1 cellular context compared by ENCODE assay signal in the genomic region with DNA sequence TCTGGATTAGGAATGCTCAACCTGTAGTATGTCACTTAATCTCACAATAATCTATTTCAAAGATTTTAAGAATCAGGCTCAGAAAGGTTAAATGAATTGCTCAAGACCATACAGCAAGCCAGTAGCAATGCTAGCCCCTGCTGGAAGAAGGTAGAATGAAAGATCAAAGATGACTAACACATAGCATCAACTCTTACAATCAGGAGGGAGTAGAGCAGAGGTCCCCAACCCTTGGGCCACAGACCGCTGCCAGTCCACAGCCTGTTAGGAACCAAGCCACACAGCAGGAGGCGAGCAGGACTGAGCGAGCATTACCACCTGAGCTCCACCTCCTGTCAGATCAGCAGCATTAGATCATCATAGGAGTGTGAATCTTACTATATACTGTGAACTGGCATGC.
TF ChIP-seq lines count a peak whose summit lies in the region.

No MANE protein-coding gene starts in this region.

TF ChIP-seq in HepG2, 621 proteins besides CTCF, POLR2A, EP300 and RAD21 (continued from another document):
- TF ChIP-seq, protein P1, sequence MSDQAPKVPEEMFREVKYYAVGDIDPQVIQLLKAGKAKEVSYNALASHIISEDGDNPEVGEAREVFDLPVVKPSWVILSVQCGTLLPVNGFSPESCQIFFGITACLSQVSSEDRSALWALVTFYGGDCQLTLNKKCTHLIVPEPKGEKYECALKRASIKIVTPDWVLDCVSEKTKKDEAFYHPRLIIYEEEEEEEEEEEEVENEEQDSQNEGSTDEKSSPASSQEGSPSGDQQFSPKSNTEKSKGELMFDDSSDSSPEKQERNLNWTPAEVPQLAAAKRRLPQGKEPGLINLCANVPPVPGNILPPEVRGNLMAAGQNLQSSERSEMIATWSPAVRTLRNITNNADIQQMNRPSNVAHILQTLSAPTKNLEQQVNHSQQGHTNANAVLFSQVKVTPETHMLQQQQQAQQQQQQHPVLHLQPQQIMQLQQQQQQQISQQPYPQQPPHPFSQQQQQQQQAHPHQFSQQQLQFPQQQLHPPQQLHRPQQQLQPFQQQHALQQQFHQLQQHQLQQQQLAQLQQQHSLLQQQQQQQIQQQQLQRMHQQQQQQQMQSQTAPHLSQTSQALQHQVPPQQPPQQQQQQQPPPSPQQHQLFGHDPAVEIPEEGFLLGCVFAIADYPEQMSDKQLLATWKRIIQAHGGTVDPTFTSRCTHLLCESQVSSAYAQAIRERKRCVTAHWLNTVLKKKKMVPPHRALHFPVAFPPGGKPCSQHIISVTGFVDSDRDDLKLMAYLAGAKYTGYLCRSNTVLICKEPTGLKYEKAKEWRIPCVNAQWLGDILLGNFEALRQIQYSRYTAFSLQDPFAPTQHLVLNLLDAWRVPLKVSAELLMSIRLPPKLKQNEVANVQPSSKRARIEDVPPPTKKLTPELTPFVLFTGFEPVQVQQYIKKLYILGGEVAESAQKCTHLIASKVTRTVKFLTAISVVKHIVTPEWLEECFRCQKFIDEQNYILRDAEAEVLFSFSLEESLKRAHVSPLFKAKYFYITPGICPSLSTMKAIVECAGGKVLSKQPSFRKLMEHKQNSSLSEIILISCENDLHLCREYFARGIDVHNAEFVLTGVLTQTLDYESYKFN (CRISPR knock-in tag; conservative IDR thresholded peaks at IDR 0.05): no peak
- TF ChIP-seq, protein P2, sequence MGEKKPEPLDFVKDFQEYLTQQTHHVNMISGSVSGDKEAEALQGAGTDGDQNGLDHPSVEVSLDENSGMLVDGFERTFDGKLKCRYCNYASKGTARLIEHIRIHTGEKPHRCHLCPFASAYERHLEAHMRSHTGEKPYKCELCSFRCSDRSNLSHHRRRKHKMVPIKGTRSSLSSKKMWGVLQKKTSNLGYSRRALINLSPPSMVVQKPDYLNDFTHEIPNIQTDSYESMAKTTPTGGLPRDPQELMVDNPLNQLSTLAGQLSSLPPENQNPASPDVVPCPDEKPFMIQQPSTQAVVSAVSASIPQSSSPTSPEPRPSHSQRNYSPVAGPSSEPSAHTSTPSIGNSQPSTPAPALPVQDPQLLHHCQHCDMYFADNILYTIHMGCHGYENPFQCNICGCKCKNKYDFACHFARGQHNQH (CRISPR knock-in tag; IDR thresholded peaks at IDR 0.05): no peak
- TF ChIP-seq SP2 (CRISPR knock-in tag; IDR thresholded peaks at IDR 0.05) (no peak), ZNF75D (CRISPR knock-in tag; IDR thresholded peaks at IDR 0.05; ENCODE audit: borderline replicate concordance) (no peak), GATAD2A (CRISPR knock-in tag; IDR thresholded peaks at IDR 0.05) (peak; percentile 50; the same call in 1 of the 2 replicates), JUND (CRISPR knock-in tag; IDR thresholded peaks at IDR 0.05) (no peak), YY1 (IDR thresholded peaks at IDR 0.05; ENCODE audit: insufficient read depth, insufficient replicate concordance, low read depth, low read length) (no peak), SOX13 (IDR thresholded peaks at IDR 0.05) (no peak), SOX13 (CRISPR knock-in tag; conservative IDR thresholded peaks at IDR 0.05 in 1 of 2, IDR thresholded peaks at IDR 0.05 in 1 of 2) (peak in 1 of 2 experiments; percentile 30; a peak in 1 of 4 replicates), ZSCAN20 (CRISPR knock-in tag; IDR thresholded peaks at IDR 0.05; ENCODE audit: borderline replicate concordance) (no peak), ZC3H13 (CRISPR knock-in tag; IDR thresholded peaks at IDR 0.05) (no peak), ZNF460 (CRISPR knock-in tag; IDR thresholded peaks at IDR 0.05; ENCODE audit: borderline replicate concordance) (no peak), PAWR (CRISPR knock-in tag; IDR thresholded peaks at IDR 0.05; ENCODE audit: borderline replicate concordance) (no peak), ESRRA (CRISPR knock-in tag; IDR thresholded peaks at IDR 0.05; ENCODE audit: low read depth) (no peak), ETV5 (CRISPR knock-in tag; IDR thresholded peaks at IDR 0.05; ENCODE audit: borderline replicate concordance) (0 out of 2 replicates have a peak, but pooled peaks have one; percentile 10), ZNF83 (CRISPR knock-in tag; IDR thresholded peaks at IDR 0.05; ENCODE audit: borderline replicate concordance) (no peak), SOX6 (IDR thresholded peaks at IDR 0.05) (no peak), SOX6 (CRISPR knock-in tag; IDR thresholded peaks at IDR 0.05) (0 out of 2 replicates have a peak, but pooled peaks have one; percentile 18), PHF21A (CRISPR knock-in tag; IDR thresholded peaks at IDR 0.05) (no peak), ZBTB1 (CRISPR knock-in tag; IDR thresholded peaks at IDR 0.05; ENCODE audit: borderline replicate concordance) (no peak), ZNF652 (CRISPR knock-in tag; IDR thresholded peaks at IDR 0.05; ENCODE audit: borderline replicate concordance, low read depth) (peak; percentile 78), NFE2 (CRISPR knock-in tag; IDR thresholded peaks at IDR 0.05) (no peak), ZC3H4 (CRISPR knock-in tag; IDR thresholded peaks at IDR 0.05; ENCODE audit: borderline replicate concordance) (no peak), POGZ (CRISPR knock-in tag; IDR thresholded peaks at IDR 0.05) (peak; percentile 43; the same call in 1 of the 2 replicates), CEBPB (IDR thresholded peaks at IDR 0.05; ENCODE audit: borderline replicate concordance, low read depth, low read length) (peak; percentile 64; the same call in 1 of the 2 replicates), SMC3 (IDR thresholded peaks at IDR 0.05; ENCODE audit: low read length) (peak; percentile 71)
- TF ChIP-seq, protein P3, sequence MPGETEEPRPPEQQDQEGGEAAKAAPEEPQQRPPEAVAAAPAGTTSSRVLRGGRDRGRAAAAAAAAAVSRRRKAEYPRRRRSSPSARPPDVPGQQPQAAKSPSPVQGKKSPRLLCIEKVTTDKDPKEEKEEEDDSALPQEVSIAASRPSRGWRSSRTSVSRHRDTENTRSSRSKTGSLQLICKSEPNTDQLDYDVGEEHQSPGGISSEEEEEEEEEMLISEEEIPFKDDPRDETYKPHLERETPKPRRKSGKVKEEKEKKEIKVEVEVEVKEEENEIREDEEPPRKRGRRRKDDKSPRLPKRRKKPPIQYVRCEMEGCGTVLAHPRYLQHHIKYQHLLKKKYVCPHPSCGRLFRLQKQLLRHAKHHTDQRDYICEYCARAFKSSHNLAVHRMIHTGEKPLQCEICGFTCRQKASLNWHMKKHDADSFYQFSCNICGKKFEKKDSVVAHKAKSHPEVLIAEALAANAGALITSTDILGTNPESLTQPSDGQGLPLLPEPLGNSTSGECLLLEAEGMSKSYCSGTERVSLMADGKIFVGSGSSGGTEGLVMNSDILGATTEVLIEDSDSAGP (CRISPR knock-in tag; IDR thresholded peaks at IDR 0.05; ENCODE audit: borderline replicate concordance): 0 out of 2 replicates have a peak, but pooled peaks have one; percentile 34
- TF ChIP-seq, protein P4, sequence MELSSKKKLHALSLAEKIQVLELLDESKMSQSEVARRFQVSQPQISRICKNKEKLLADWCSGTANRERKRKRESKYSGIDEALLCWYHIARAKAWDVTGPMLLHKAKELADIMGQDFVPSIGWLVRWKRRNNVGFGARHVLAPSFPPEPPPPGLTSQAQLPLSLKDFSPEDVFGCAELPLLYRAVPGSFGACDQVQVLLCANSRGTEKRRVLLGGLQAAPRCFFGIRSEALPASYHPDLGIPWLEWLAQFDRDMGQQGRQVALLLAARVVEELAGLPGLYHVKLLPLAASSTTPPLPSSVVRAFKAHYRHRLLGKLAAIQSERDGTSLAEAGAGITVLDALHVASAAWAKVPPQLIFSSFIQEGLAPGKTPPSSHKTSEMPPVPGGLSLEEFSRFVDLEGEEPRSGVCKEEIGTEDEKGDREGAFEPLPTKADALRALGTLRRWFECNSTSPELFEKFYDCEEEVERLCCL (CRISPR knock-in tag; IDR thresholded peaks at IDR 0.05; ENCODE audit: borderline replicate concordance): no peak
- TF ChIP-seq, protein P5, sequence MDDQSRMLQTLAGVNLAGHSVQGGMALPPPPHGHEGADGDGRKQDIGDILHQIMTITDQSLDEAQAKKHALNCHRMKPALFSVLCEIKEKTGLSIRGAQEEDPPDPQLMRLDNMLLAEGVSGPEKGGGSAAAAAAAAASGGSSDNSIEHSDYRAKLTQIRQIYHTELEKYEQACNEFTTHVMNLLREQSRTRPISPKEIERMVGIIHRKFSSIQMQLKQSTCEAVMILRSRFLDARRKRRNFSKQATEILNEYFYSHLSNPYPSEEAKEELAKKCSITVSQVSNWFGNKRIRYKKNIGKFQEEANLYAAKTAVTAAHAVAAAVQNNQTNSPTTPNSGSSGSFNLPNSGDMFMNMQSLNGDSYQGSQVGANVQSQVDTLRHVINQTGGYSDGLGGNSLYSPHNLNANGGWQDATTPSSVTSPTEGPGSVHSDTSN (CRISPR knock-in tag; IDR thresholded peaks at IDR 0.05; ENCODE audit: borderline replicate concordance): no peak
- TF ChIP-seq, protein P6, sequence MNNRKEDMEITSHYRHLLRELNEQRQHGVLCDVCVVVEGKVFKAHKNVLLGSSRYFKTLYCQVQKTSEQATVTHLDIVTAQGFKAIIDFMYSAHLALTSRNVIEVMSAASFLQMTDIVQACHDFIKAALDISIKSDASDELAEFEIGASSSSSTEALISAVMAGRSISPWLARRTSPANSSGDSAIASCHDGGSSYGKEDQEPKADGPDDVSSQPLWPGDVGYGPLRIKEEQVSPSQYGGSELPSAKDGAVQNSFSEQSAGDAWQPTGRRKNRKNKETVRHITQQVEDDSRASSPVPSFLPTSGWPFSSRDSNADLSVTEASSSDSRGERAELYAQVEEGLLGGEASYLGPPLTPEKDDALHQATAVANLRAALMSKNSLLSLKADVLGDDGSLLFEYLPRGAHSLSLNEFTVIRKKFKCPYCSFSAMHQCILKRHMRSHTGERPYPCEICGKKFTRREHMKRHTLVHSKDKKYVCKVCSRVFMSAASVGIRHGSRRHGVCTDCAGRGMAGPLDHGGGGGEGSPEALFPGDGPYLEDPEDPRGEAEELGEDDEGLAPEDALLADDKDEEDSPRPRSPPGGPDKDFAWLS (CRISPR knock-in tag; IDR thresholded peaks at IDR 0.05; ENCODE audit: borderline replicate concordance): no peak
